ENCODE assay signal across 1 cellular context in the genomic region with DNA sequence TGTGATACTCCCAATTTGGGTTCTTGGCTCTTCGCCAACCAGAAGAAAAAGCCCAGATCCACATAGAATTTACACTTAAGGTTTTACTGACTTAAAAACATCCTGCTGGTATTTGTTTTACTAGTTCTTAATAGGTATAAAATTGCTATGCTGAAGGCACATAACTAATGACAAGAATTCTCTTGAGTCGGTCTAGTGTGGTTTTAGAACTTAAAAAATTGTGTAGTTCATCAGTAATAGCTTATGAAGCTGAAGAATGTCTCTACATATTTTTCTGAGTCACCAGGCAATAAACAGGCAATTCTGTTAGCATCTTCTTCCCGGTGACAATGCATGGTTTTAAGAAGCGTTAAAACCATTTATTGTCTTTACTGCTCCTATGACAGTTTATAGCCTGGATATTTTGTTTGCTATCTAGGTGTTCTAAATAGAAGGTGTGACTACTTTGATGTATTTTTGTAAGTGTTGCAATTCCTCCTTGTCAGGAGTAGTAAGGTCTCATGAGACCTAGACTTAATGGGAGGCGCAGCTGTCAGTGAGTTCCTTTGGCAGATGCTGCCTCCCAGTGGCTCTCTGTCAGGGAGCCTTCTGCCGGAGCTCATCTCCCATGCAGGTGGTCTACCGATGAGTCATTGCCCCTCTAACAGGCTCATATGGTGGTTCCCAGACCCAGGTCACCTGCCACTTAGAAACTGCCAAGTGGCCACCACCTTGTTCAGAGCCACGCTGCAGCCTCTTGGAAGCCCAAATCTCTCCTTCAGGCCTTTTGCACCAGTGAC.
TF ChIP-seq lines count a peak whose summit lies in the region.

No MANE protein-coding gene starts in this region.

TF ChIP-seq in GM23338, 12 proteins besides CTCF, POLR2A, EP300 and RAD21 (continued from another document):
- TF ChIP-seq, protein P1, sequence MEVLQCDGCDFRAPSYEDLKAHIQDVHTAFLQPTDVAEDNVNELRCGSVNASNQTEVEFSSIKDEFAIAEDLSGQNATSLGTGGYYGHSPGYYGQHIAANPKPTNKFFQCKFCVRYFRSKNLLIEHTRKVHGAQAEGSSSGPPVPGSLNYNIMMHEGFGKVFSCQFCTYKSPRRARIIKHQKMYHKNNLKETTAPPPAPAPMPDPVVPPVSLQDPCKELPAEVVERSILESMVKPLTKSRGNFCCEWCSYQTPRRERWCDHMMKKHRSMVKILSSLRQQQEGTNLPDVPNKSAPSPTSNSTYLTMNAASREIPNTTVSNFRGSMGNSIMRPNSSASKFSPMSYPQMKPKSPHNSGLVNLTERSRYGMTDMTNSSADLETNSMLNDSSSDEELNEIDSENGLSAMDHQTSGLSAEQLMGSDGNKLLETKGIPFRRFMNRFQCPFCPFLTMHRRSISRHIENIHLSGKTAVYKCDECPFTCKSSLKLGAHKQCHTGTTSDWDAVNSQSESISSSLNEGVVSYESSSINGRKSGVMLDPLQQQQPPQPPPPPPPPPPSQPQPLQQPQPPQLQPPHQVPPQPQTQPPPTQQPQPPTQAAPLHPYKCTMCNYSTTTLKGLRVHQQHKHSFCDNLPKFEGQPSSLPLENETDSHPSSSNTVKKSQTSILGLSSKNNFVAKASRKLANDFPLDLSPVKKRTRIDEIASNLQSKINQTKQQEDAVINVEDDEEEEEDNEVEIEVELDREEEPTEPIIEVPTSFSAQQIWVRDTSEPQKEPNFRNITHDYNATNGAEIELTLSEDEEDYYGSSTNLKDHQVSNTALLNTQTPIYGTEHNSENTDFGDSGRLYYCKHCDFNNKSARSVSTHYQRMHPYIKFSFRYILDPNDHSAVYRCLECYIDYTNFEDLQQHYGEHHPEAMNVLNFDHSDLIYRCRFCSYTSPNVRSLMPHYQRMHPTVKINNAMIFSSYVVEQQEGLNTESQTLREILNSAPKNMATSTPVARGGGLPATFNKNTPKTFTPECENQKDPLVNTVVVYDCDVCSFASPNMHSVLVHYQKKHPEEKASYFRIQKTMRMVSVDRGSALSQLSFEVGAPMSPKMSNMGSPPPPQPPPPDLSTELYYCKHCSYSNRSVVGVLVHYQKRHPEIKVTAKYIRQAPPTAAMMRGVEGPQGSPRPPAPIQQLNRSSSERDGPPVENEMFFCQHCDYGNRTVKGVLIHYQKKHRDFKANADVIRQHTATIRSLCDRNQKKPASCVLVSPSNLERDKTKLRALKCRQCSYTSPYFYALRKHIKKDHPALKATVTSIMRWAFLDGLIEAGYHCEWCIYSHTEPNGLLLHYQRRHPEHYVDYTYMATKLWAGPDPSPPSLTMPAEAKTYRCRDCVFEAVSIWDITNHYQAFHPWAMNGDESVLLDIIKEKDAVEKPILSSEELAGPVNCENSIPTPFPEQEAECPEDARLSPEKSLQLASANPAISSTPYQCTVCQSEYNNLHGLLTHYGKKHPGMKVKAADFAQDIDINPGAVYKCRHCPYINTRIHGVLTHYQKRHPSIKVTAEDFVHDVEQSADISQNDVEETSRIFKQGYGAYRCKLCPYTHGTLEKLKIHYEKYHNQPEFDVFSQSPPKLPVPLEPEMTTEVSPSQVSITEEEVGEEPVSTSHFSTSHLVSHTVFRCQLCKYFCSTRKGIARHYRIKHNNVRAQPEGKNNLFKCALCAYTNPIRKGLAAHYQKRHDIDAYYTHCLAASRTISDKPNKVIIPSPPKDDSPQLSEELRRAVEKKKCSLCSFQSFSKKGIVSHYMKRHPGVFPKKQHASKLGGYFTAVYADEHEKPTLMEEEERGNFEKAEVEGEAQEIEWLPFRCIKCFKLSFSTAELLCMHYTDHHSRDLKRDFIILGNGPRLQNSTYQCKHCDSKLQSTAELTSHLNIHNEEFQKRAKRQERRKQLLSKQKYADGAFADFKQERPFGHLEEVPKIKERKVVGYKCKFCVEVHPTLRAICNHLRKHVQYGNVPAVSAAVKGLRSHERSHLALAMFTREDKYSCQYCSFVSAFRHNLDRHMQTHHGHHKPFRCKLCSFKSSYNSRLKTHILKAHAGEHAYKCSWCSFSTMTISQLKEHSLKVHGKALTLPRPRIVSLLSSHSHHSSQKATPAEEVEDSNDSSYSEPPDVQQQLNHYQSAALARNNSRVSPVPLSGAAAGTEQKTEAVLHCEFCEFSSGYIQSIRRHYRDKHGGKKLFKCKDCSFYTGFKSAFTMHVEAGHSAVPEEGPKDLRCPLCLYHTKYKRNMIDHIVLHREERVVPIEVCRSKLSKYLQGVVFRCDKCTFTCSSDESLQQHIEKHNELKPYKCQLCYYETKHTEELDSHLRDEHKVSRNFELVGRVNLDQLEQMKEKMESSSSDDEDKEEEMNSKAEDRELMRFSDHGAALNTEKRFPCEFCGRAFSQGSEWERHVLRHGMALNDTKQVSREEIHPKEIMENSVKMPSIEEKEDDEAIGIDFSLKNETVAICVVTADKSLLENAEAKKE (CRISPR knock-in tag; IDR thresholded peaks at IDR 0.05), result 0 out of 2 replicates have a peak, but pooled peaks have one; percentile 27
- TF ChIP-seq, protein P2, sequence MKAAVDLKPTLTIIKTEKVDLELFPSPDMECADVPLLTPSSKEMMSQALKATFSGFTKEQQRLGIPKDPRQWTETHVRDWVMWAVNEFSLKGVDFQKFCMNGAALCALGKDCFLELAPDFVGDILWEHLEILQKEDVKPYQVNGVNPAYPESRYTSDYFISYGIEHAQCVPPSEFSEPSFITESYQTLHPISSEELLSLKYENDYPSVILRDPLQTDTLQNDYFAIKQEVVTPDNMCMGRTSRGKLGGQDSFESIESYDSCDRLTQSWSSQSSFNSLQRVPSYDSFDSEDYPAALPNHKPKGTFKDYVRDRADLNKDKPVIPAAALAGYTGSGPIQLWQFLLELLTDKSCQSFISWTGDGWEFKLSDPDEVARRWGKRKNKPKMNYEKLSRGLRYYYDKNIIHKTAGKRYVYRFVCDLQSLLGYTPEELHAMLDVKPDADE (IDR thresholded peaks at IDR 0.05), result no peak
